Comparison of ENCODE assay signal across 12 cellular contexts in genomic region chrX:136616987-136617685, GRCh38. TPM values are rescaled to one million over a fixed set of nuclear protein-coding genes. Genes with fewer than 3 reads are reported as not detected.
DNase-seq lines count a peak whose midpoint lies in the region; ATAC-seq and TF ChIP-seq lines count a peak whose summit lies in the region.
"Had no signal": no experiment of that assay in that cellular context is flagged by ENCODE, and none has a peak within 500 bp of the region (broad histone marks: within the 10 kb centered on the region; RNA-seq: fewer than 3 reads in every experiment).

No MANE protein-coding gene starts in this region.

- H3K27me3 Mint-ChIP-seq in activated CD8-positive, alpha-beta T cell treated with anti-CD3 and anti-CD28 coated beads, Interleukin-2, amount 10 ng/mL, durations not matched to agents 7 days and 5 days (ENCODE audit: low read depth) = no peaks in the 10 kb centered on the region
- no peaks in the 10 kb centered on the region for H3K27me3 Mint-ChIP-seq in chondrocyte (ENCODE audit: low read depth)

- no peak overlapping the region for H3K4me3 Mint-ChIP-seq in activated CD8-positive, alpha-beta T cell treated with anti-CD3 and anti-CD28 coated beads, Interleukin-2, amount 10 ng/mL, durations not matched to agents 7 days and 5 days
- H3K4me3 Mint-ChIP-seq in chondrocyte (ENCODE audit: unreplicated experiment) = no peak overlapping the region
- H3K4me3 Mint-ChIP-seq: WTC11 had no signal

- CTCF ChIA-PET in activated CD8-positive, alpha-beta T cell treated with anti-CD3 and anti-CD28 coated beads, Interleukin-2, amount 10 ng/mL, durations not matched to agents 7 days and 5 days (lab: Charles Lee) = interaction anchor here (1.0 to 2.5 kb wide), 6 partner anchors 9 to 80 kb away, joined by 4 to 10 read pairs (median 6); no protein-coding TSS in a partner anchor

- H3K27ac Mint-ChIP-seq in activated CD8-positive, alpha-beta T cell treated with anti-CD3 and anti-CD28 coated beads, Interleukin-2, amount 10 ng/mL, durations not matched to agents 7 days and 5 days = peak overlapping the region; percentile 83
- H3K27ac Mint-ChIP-seq in chondrocyte (ENCODE audit: unreplicated experiment) = no peak overlapping the region
- H3K27ac Mint-ChIP-seq: WTC11 had no signal

- intact Hi-C loops in dorsolateral prefrontal cortex (cut with DNase I) = no loop called here

- H3K4me1 ChIP-seq in foreskin keratinocyte = no peaks in the 10 kb centered on the region

- POLR2A ChIA-PET in activated CD8-positive, alpha-beta T cell treated with anti-CD3 and anti-CD28 coated beads, Interleukin-2, amount 10 ng/mL, durations not matched to agents 7 days and 5 days (lab: Charles Lee) = interaction anchor here (0.5 to 1.3 kb wide), 4 partner anchors 9 to 27 kb away, joined by 3 to 9 read pairs (median 4); no protein-coding TSS in a partner anchor

- ATAC-seq in HG02981 (IDR thresholded peaks at IDR 0.05; ENCODE audit: unreplicated experiment) (peak; percentile 97), foreskin keratinocyte (no peak)
- ATAC-seq in activated CD8-positive, alpha-beta T cell treated with anti-CD3 and anti-CD28 coated beads, Interleukin-2, amount 10 ng/mL, durations not matched to agents 7 days and 5 days = peak; percentile 83
- ATAC-seq: WTC11 had no signal

- H3K4me3 ChIP-seq in GM12865 (ENCODE audit: low read depth, low read length) (no peak overlapping the region; the same call in 1 of the 2 replicates), dorsolateral prefrontal cortex (no peak overlapping the region)
- H3K4me3 ChIP-seq: thoracic aorta had no signal

- H3K27ac ChIP-seq in dorsolateral prefrontal cortex = no peak overlapping the region
- no peak overlapping the region for H3K27ac ChIP-seq in foreskin keratinocyte
- H3K27ac ChIP-seq: thoracic aorta had no signal

- TF ChIP-seq CTCF in GM12865 (IDR thresholded peaks at IDR 0.05; ENCODE audit: insufficient read depth, low read depth, low read length, missing control alignments) (no peak), dorsolateral prefrontal cortex (IDR thresholded peaks at IDR 0.05 in 54 of 56, conservative IDR thresholded peaks at IDR 0.05 in 2 of 56; ENCODE audit: low read depth in 1 of 56, partially characterized antibody in 56 of 56) (no peak), chondrocyte (IDR thresholded peaks at IDR 0.05) (no peak), foreskin keratinocyte (conservative IDR thresholded peaks at IDR 0.05) (no peak)

- peaks cover 0 to 59% (median 11%) of the 10 kb centered on the region in 45 donors for H3K27me3 ChIP-seq in dorsolateral prefrontal cortex
- no peaks in the 10 kb centered on the region for H3K27me3 ChIP-seq in foreskin keratinocyte

- H3K4me1 Mint-ChIP-seq in activated CD8-positive, alpha-beta T cell treated with anti-CD3 and anti-CD28 coated beads, Interleukin-2, amount 10 ng/mL, durations not matched to agents 7 days and 5 days (ENCODE audit: low read depth) = peaks cover 55% of the 10 kb centered on the region
- no peaks in the 10 kb centered on the region for H3K4me1 Mint-ChIP-seq in chondrocyte (ENCODE audit: low read depth)
- H3K4me1 Mint-ChIP-seq: WTC11 had no signal

- H3K36me3 Mint-ChIP-seq in activated CD8-positive, alpha-beta T cell treated with anti-CD3 and anti-CD28 coated beads, Interleukin-2, amount 10 ng/mL, durations not matched to agents 7 days and 5 days (ENCODE audit: low read depth) = peaks cover 21% of the 10 kb centered on the region
- no peaks in the 10 kb centered on the region for H3K36me3 Mint-ChIP-seq in chondrocyte (ENCODE audit: low read depth)
- H3K36me3 Mint-ChIP-seq: WTC11 had no signal

- DNase-seq in GM12865 (ENCODE audit: low read depth) = peak; percentile 61
- DNase-seq in GM19240 (ENCODE audit: insufficient read length, low spot score) = peak; percentile 5
- peak; percentile 43 for DNase-seq in activated CD8-positive, alpha-beta T cell treated with anti-CD3 and anti-CD28 coated beads, Interleukin-2, amount 10 ng/mL, durations not matched to agents 7 days and 5 days
- no peak for DNase-seq in dorsolateral prefrontal cortex
- DNase-seq in chondrocyte (ENCODE audit: low spot score) = no peak
- DNase-seq in foreskin keratinocyte = no peak
- DNase-seq in T-helper 9 cell = no peak
- DNase-seq: islet precursor cell, NCI-H526 had no signal

- no peaks in the 10 kb centered on the region for H3K9me3 Mint-ChIP-seq in activated CD8-positive, alpha-beta T cell treated with anti-CD3 and anti-CD28 coated beads, Interleukin-2, amount 10 ng/mL, durations not matched to agents 7 days and 5 days (ENCODE audit: insufficient read depth)
- peaks cover 10% of the 10 kb centered on the region for H3K9me3 Mint-ChIP-seq in chondrocyte (ENCODE audit: low read depth)
- H3K9me3 Mint-ChIP-seq: WTC11 had no signal

RNA-seq across cellular contexts. Expression of gene CD40LG, which starts 30.8 kb away (rescaled TPM):
- 1 to 10 TPM; 4.7 to 5.1 TPM for total RNA-seq in activated CD8-positive, alpha-beta T cell treated with anti-CD3 and anti-CD28 coated beads, Interleukin-2, amount 10 ng/mL, durations not matched to agents 7 days and 5 days
- total RNA-seq in dorsolateral prefrontal cortex = under 1 TPM in 4 of 120 experiments, not detected in 116; 0.34 to 0.49 (median 0.36) TPM
- total RNA-seq in chondrocyte = not detected in 3 replicates
- total RNA-seq in foreskin keratinocyte = not detected in 2 replicates
- polyA plus RNA-seq in foreskin keratinocyte = not detected in 2 replicates
- total RNA-seq: WTC11 had no signal

Comparison
In these comparisons a context has a peak if more than half of its experiments do, and no peak if none do; other contexts are left out.
1. DNase-seq: peak in GM12865 (single experiment), GM19240 (single experiment) and activated CD8-positive, alpha-beta T cell treated with anti-CD3 and anti-CD28 coated beads, Interleukin-2, amount 10 ng/mL, durations not matched to agents 7 days and 5 days (single experiment); none in dorsolateral prefrontal cortex (0 of 10), chondrocyte (single experiment), foreskin keratinocyte (0 of 2) and T-helper 9 cell (single experiment).